Comparison of ENCODE assay signal across 12 cellular contexts in the genomic region with DNA sequence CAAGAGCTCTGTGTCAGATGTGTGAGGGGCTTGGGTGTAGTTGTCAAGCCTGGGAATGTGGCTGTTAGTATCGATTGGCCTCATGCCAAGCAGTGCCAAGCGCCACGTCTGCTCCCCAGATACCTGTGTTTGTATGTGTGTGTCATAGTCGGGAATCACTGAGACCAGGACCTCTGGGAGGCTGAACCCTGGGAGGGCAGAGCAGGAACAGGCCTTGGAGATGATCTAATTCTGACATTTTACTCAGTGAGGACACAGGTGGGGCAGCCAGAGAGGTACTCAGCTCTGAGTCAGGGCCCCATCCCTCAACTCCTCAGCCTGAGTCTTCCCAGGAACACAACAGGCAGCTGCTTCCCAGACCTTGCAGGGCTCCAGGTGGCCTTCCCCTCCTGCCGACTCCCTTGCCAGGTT. TPM values are rescaled to one million over a fixed set of nuclear protein-coding genes. Genes with fewer than 3 reads are reported as not detected.
A peak's percentile ranks its signal among the peaks of the same experiment; 100 is the strongest.
DNase-seq lines count a peak whose midpoint lies in the region; ATAC-seq, FAIRE-seq and TF ChIP-seq lines count a peak whose summit lies in the region.
"Had no signal": no experiment of that assay in that cellular context is flagged by ENCODE, and none has a peak within 500 bp of the region (broad histone marks: within the 10 kb centered on the region; RNA-seq: fewer than 3 reads in every experiment).

No MANE protein-coding gene starts in this region.

- H3K4me3 Mint-ChIP-seq in activated CD4-positive, alpha-beta T cell treated with anti-CD3 and anti-CD28 coated beads for 36 hours = no peak overlapping the region
- no peak overlapping the region for H3K4me3 Mint-ChIP-seq in stimulated activated naive B cell treated with anti-CD40 and anti-IgM and Interleukin-4, amounts not matched to agents 10 μg/mL and 1 μg/mL and 100 μg/mL, for 72 hours
- H3K4me3 Mint-ChIP-seq: naive B cell had no signal

- TF ChIP-seq CTCF in Peyer's patch (IDR thresholded peaks at IDR 0.05) (no peak), hepatocyte (IDR thresholded peaks at IDR 0.05; ENCODE audit: poor library complexity) (no peak)

- H2AFZ ChIP-seq in hepatocyte = no peak overlapping the region

- no peaks in the 10 kb centered on the region for H3K27me3 ChIP-seq in Peyer's patch
- H3K27me3 ChIP-seq in hepatocyte = no peaks in the 10 kb centered on the region

- DNase-seq in activated CD4-positive, alpha-beta T cell treated with anti-CD3 and anti-CD28 coated beads for 36 hours = no peak
- no peak for DNase-seq in activated CD4-positive, alpha-beta T cell treated with anti-CD3 and anti-CD28 coated beads for 48 hours
- DNase-seq in Peyer's patch (peak in 2 of 3 donors; percentile 73 to 78), hepatocyte (ENCODE audit: low spot score) (peak; percentile 50), HTR-8/SVneo (ENCODE audit: insufficient read length, low spot score) (no peak), NCI-H526 treated with DMSO at 0.1 percent for 48 hours (lab: John Stamatoyannopoulos, UW) (no peak)
- no peak for DNase-seq in stimulated activated naive B cell treated with anti-CD40 and anti-IgM and Interleukin-4, amounts not matched to agents 10 μg/mL and 1 μg/mL and 100 μg/mL, for 72 hours
- no peak for DNase-seq in activated CD8-positive, alpha-beta memory T cell treated with anti-CD3 and anti-CD28 coated beads for 24 hours
- DNase-seq: naive B cell; NK-92 treated with Interleukin-12 subunit alpha and Interleukin-12 subunit beta, amount 100 ng/mL, for 24 hours; stimulated activated CD4-positive, alpha-beta T cell treated with anti-CD3 and anti-CD28 coated beads, Interleukin-12 subunit alpha, Interleukin-12 subunit beta, amount 100 ng/mL, for 4 hours had no signal

- no peak overlapping the region for H3K4me2 ChIP-seq in hepatocyte

- peaks cover 15% of the 10 kb centered on the region for H3K4me1 Mint-ChIP-seq in activated CD4-positive, alpha-beta T cell treated with anti-CD3 and anti-CD28 coated beads for 36 hours
- H3K4me1 Mint-ChIP-seq in stimulated activated naive B cell treated with anti-CD40 and anti-IgM and Interleukin-4, amounts not matched to agents 10 μg/mL and 1 μg/mL and 100 μg/mL, for 72 hours = peaks cover 9 to 10% of the 10 kb centered on the region in 2 donors

- peak; percentile 12 to 15 for TF ChIP-seq POLR2A in Peyer's patch (IDR thresholded peaks at IDR 0.05)

- no peaks in the 10 kb centered on the region for H4K20me1 ChIP-seq in hepatocyte (ENCODE audit: insufficient read depth, poor library complexity, severe bottlenecking)

- H3K79me2 ChIP-seq in hepatocyte = peaks cover 7% of the 10 kb centered on the region

- FAIRE-seq in HTR-8/SVneo (lab: Jason Lieb, UNC) = no peak
- FAIRE-seq: endothelial cell of umbilical vein had no signal

- CTCF ChIA-PET in activated CD4-positive, alpha-beta T cell treated with anti-CD3 and anti-CD28 coated beads for 36 hours (lab: Charles Lee) = interaction anchor here (1.5 kb wide), 1 partner anchor 19 kb away, joined by 6 read pairs; no protein-coding TSS in a partner anchor

- H3K36me3 Mint-ChIP-seq in activated CD4-positive, alpha-beta T cell treated with anti-CD3 and anti-CD28 coated beads for 36 hours (ENCODE audit: low read depth) = peaks cover 2% of the 10 kb centered on the region
- peaks cover 8 to 11% of the 10 kb centered on the region in 2 donors for H3K36me3 Mint-ChIP-seq in stimulated activated naive B cell treated with anti-CD40 and anti-IgM and Interleukin-4, amounts not matched to agents 10 μg/mL and 1 μg/mL and 100 μg/mL, for 72 hours

- WGBS in hepatocyte (ENCODE audit: low lambda C conversion rate, missing lambda C conversion rate) = 80% methylated on average over 5 of the region's 5 CpGs

- H3K4me1 ChIP-seq in Peyer's patch = peaks cover 0 to 32% (median 0%) of the 10 kb centered on the region in 4 donors
- peaks cover 11% of the 10 kb centered on the region for H3K4me1 ChIP-seq in hepatocyte (ENCODE audit: insufficient read depth)

- no peak for ATAC-seq in activated CD4-positive, alpha-beta T cell treated with anti-CD3 and anti-CD28 coated beads for 36 hours
- no peak for ATAC-seq in stimulated activated naive B cell treated with anti-CD40 and anti-IgM and Interleukin-4, amounts not matched to agents 10 μg/mL and 1 μg/mL and 100 μg/mL, for 72 hours (replicated peaks)

- H3K9me3 ChIP-seq in Peyer's patch = no peaks in the 10 kb centered on the region
- H3K9me3 ChIP-seq in hepatocyte (ENCODE audit: low read depth) = no peaks in the 10 kb centered on the region

- no peaks in the 10 kb centered on the region for H3K36me3 ChIP-seq in Peyer's patch
- H3K36me3 ChIP-seq in hepatocyte (replicated peaks; ENCODE audit: insufficient read depth, low read depth) = no peaks in the 10 kb centered on the region

- H3K9me2 ChIP-seq in hepatocyte (replicated peaks; ENCODE audit: insufficient read depth) = no peaks in the 10 kb centered on the region

- H3K27ac ChIP-seq in Peyer's patch (peak overlapping the region in 2 of 4 donors; percentile 50 to 74), hepatocyte (no peak overlapping the region)

- no peaks in the 10 kb centered on the region for H3K9me3 Mint-ChIP-seq in activated CD4-positive, alpha-beta T cell treated with anti-CD3 and anti-CD28 coated beads for 36 hours (ENCODE audit: low read depth)
- H3K9me3 Mint-ChIP-seq in stimulated activated naive B cell treated with anti-CD40 and anti-IgM and Interleukin-4, amounts not matched to agents 10 μg/mL and 1 μg/mL and 100 μg/mL, for 72 hours = no peaks in the 10 kb centered on the region
- H3K9me3 Mint-ChIP-seq: naive B cell had no signal

- POLR2A ChIA-PET in activated CD4-positive, alpha-beta T cell treated with anti-CD3 and anti-CD28 coated beads for 36 hours (lab: Charles Lee) = no interaction called here

- intact Hi-C loops in activated CD4-positive, alpha-beta T cell treated with anti-CD3 and anti-CD28 coated beads for 36 hours (cut with DNase I, micrococcal nuclease) = no loop called here

- H3K27ac Mint-ChIP-seq in activated CD4-positive, alpha-beta T cell treated with anti-CD3 and anti-CD28 coated beads for 36 hours = peak overlapping the region; percentile 66
- peak overlapping the region; percentile 62 for H3K27ac Mint-ChIP-seq in stimulated activated naive B cell treated with anti-CD40 and anti-IgM and Interleukin-4, amounts not matched to agents 10 μg/mL and 1 μg/mL and 100 μg/mL, for 72 hours

- H3K4me3 ChIP-seq in Peyer's patch (no peak overlapping the region), hepatocyte (no peak overlapping the region)

- H3K27me3 Mint-ChIP-seq in activated CD4-positive, alpha-beta T cell treated with anti-CD3 and anti-CD28 coated beads for 36 hours = no peaks in the 10 kb centered on the region
- no peaks in the 10 kb centered on the region for H3K27me3 Mint-ChIP-seq in stimulated activated naive B cell treated with anti-CD40 and anti-IgM and Interleukin-4, amounts not matched to agents 10 μg/mL and 1 μg/mL and 100 μg/mL, for 72 hours
- H3K27me3 Mint-ChIP-seq: naive B cell had no signal

RNA-seq across cellular contexts. Expression of a gene that starts 51.2 kb away (rescaled TPM):
- 10 to 100 TPM; 14.3 to 14.8 TPM for total RNA-seq in activated CD4-positive, alpha-beta T cell treated with anti-CD3 and anti-CD28 coated beads for 36 hours
- total RNA-seq in Peyer's patch (1 to 10 TPM; 1.8 to 7.4 (median 4.2) TPM), hepatocyte (8.7 and 9.0 TPM in 2 replicates)
- polyA plus RNA-seq in hepatocyte = 3.7 and 4.1 TPM in 2 replicates

RNA-seq across cellular contexts. Expression of a gene that starts 58.5 kb away (rescaled TPM):
- total RNA-seq in activated CD4-positive, alpha-beta T cell treated with anti-CD3 and anti-CD28 coated beads for 36 hours = 10 to 100 TPM; 16.5 to 19.2 TPM
- total RNA-seq in Peyer's patch = 10 to 100 TPM; 24.8 to 67.9 (median 45.4) TPM
- total RNA-seq in hepatocyte = 7.6 and 9.1 TPM in 2 replicates
- polyA plus RNA-seq in hepatocyte = 17.4 and 20.4 TPM in 2 replicates

Comparison
In these comparisons a context has a peak if more than half of its experiments do, and no peak if none do; other contexts are left out.
1. DNase-seq: peak in Peyer's patch (2 of 3) and hepatocyte (single experiment); none in activated CD4-positive, alpha-beta T cell treated with anti-CD3 and anti-CD28 coated beads for 36 hours (single experiment), activated CD4-positive, alpha-beta T cell treated with anti-CD3 and anti-CD28 coated beads for 48 hours (single experiment), stimulated activated naive B cell treated with anti-CD40 and anti-IgM and Interleukin-4, amounts not matched to agents 10 μg/mL and 1 μg/mL and 100 μg/mL, for 72 hours (single experiment), HTR-8/SVneo (single experiment), NCI-H526 treated with DMSO at 0.1 percent for 48 hours (single experiment) and activated CD8-positive, alpha-beta memory T cell treated with anti-CD3 and anti-CD28 coated beads for 24 hours (single experiment).